ENCODE assay signal across 14 cellular contexts in genomic region chr1:210882414-210883221, GRCh38.
DNase-seq lines count a peak whose midpoint lies in the region; FAIRE-seq and TF ChIP-seq lines count a peak whose summit lies in the region.
"Had no signal": no experiment of that assay in that cellular context is flagged by ENCODE, and none has a peak within 500 bp of the region (broad histone marks: within the 10 kb centered on the region; RNA-seq: fewer than 3 reads in every experiment).

No MANE protein-coding gene starts in this region.

- no peak for TF ChIP-seq CTCF in AG09309 (IDR thresholded peaks at IDR 0.05; ENCODE audit: control insufficient read depth, insufficient read depth, low read depth, low read length, missing control alignments)
- no peak for TF ChIP-seq CTCF in astrocyte (IDR thresholded peaks at IDR 0.05; ENCODE audit: insufficient read depth, low read depth, low read length)
- TF ChIP-seq CTCF in progenitor cell of endocrine pancreas (IDR thresholded peaks at IDR 0.05; ENCODE audit: unreplicated experiment) = no peak

- no peaks in the 10 kb centered on the region for H3K79me2 ChIP-seq in astrocyte (ENCODE audit: insufficient read depth, low read length)

- H3K4me1 ChIP-seq in astrocyte (ENCODE audit: insufficient read depth, low read length) (peaks cover 18% of the 10 kb centered on the region), mesenchymal stem cell (ENCODE audit: control insufficient read depth, insufficient read depth, low read depth, low read length) (peaks cover 4% of the 10 kb centered on the region)
- H3K4me1 ChIP-seq: left ventricle myocardium inferior, pancreas, thyroid gland had no signal

- H3K23ac ChIP-seq in mesenchymal stem cell (ENCODE audit: low read length in 2 of 2) = no peak overlapping the region

- H3K4me2 ChIP-seq in astrocyte (ENCODE audit: low read length) (peak overlapping the region; percentile 83), mesenchymal stem cell (ENCODE audit: low read length, poor library complexity, severe bottlenecking) (peak overlapping the region; percentile 38)

- no peak overlapping the region for H2BK120ac ChIP-seq in mesenchymal stem cell (ENCODE audit: low read depth, low read length)

- H3K27me3 Mint-ChIP-seq in astrocyte (ENCODE audit: low read depth, unreplicated experiment) (no peaks in the 10 kb centered on the region), progenitor cell of endocrine pancreas (peaks cover 4% of the 10 kb centered on the region)

- H3K27ac ChIP-seq in astrocyte (ENCODE audit: low read depth, low read length) = peak overlapping the region; percentile 92
- H3K27ac ChIP-seq in mesenchymal stem cell (ENCODE audit: low read length, poor library complexity, severe bottlenecking) = peak overlapping the region; percentile 99
- H3K27ac ChIP-seq: left ventricle myocardium inferior, pancreas, thyroid gland had no signal

- no peak overlapping the region for H3K4me3 ChIP-seq in AG09309 (ENCODE audit: control insufficient read depth, low read depth, low read length)
- H3K4me3 ChIP-seq in astrocyte (ENCODE audit: insufficient read depth, low read depth, low read length) = peak overlapping the region; percentile 36
- H3K4me3 ChIP-seq in mesenchymal stem cell (ENCODE audit: insufficient read depth in 1 of 2, low read depth in 1 of 2, low read length in 2 of 2) = no peak overlapping the region
- H3K4me3 ChIP-seq: left ventricle myocardium inferior, pancreas, thyroid gland had no signal

- no peaks in the 10 kb centered on the region for H4K20me1 ChIP-seq in astrocyte (ENCODE audit: insufficient read depth, low read length)

- no peak for FAIRE-seq in astrocyte (lab: Jason Lieb, UNC)
- FAIRE-seq: pancreas had no signal

- peak overlapping the region; percentile 54 for H2AFZ ChIP-seq in astrocyte (ENCODE audit: low read depth, low read length)
- no peak overlapping the region for H2AFZ ChIP-seq in mesenchymal stem cell (ENCODE audit: low read depth, low read length)

- 71% methylated on average over 3 of the region's 8 CpGs for WGBS in mesenchymal stem cell

- no peaks in the 10 kb centered on the region for H3K27me3 ChIP-seq in astrocyte (ENCODE audit: insufficient read depth, low read length)
- no peaks in the 10 kb centered on the region for H3K27me3 ChIP-seq in mesenchymal stem cell (ENCODE audit: control insufficient read depth in 1 of 2, insufficient read depth in 1 of 2, low read length in 2 of 2)
- H3K27me3 ChIP-seq: pancreas, thyroid gland had no signal

- H3K4me3 Mint-ChIP-seq in astrocyte (ENCODE audit: unreplicated experiment) (no peak overlapping the region), progenitor cell of endocrine pancreas (ENCODE audit: low read depth) (no peak overlapping the region)
- H3K4me3 Mint-ChIP-seq: CD8-positive, alpha-beta memory T cell had no signal

- H3K36me3 ChIP-seq in astrocyte (ENCODE audit: insufficient read depth, low read length) (no peaks in the 10 kb centered on the region), mesenchymal stem cell (ENCODE audit: control insufficient read depth in 1 of 2, insufficient read depth in 2 of 2, low read depth in 1 of 2, low read length in 2 of 2) (no peaks in the 10 kb centered on the region)
- H3K36me3 ChIP-seq: left ventricle myocardium inferior, pancreas, thyroid gland had no signal

- DNase-seq in AG09309 (ENCODE audit: low read depth) (peak; percentile 27), HK-2 (ENCODE audit: unreplicated experiment) (peak; percentile 68), astrocyte (ENCODE audit: low read depth) (peak; percentile 98), mesenchymal stem cell (peak; percentile 74), germinal center (ENCODE audit: low spot score) (no peak), progenitor cell of endocrine pancreas (ENCODE audit: low spot score, unreplicated experiment) (no peak), NCI-H2081 (lab: John Stamatoyannopoulos, UW) (no peak), NCI-H1436 (lab: John Stamatoyannopoulos, UW) (no peak)
- DNase-seq: activated CD8-positive, alpha-beta memory T cell treated with anti-CD3 and anti-CD28 coated beads, Interleukin-2, amount 50 U/mL, for 48 hours; CD8-positive, alpha-beta memory T cell; foreskin fibroblast; left ventricle myocardium inferior; pancreas; thyroid gland had no signal

- H2BK5ac ChIP-seq in mesenchymal stem cell (ENCODE audit: low read depth, low read length, poor library complexity, severe bottlenecking) = peak overlapping the region; percentile 89

- H2AK5ac ChIP-seq in mesenchymal stem cell (ENCODE audit: low read length, severe bottlenecking) = peak overlapping the region; percentile 96

- no peak overlapping the region for H2BK12ac ChIP-seq in mesenchymal stem cell (ENCODE audit: low read length in 2 of 2)

- H3K36me3 Mint-ChIP-seq in astrocyte (ENCODE audit: low read depth, unreplicated experiment) (peaks cover 9% of the 10 kb centered on the region), progenitor cell of endocrine pancreas (ENCODE audit: insufficient read depth) (no peaks in the 10 kb centered on the region)
- H3K36me3 Mint-ChIP-seq: CD8-positive, alpha-beta memory T cell had no signal

- no peak overlapping the region for H4K91ac ChIP-seq in mesenchymal stem cell (ENCODE audit: low read length)

- no peak overlapping the region for H2BK15ac ChIP-seq in mesenchymal stem cell (ENCODE audit: low read depth, poor library complexity, severe bottlenecking)

- H3K9me3 Mint-ChIP-seq in astrocyte (ENCODE audit: unreplicated experiment) (peaks cover 8% of the 10 kb centered on the region), progenitor cell of endocrine pancreas (ENCODE audit: low read depth) (peaks cover 8% of the 10 kb centered on the region)

- H4K8ac ChIP-seq in mesenchymal stem cell (ENCODE audit: low read length) = no peak overlapping the region

- no peak overlapping the region for H3K14ac ChIP-seq in mesenchymal stem cell (ENCODE audit: low read length in 2 of 2)

- H3K4me1 Mint-ChIP-seq in astrocyte (ENCODE audit: low read depth, unreplicated experiment) (peaks cover 35% of the 10 kb centered on the region), progenitor cell of endocrine pancreas (ENCODE audit: low read depth) (no peaks in the 10 kb centered on the region)
- H3K4me1 Mint-ChIP-seq: CD8-positive, alpha-beta memory T cell had no signal

- H3K9me3 ChIP-seq in astrocyte (ENCODE audit: insufficient read depth, low read depth, low read length) (no peaks in the 10 kb centered on the region), mesenchymal stem cell (ENCODE audit: control insufficient read depth, low read length) (peaks cover 11% of the 10 kb centered on the region)
- H3K9me3 ChIP-seq: pancreas, thyroid gland had no signal

- H3K9ac ChIP-seq in astrocyte (ENCODE audit: low read length) = peak overlapping the region; percentile 76
- H3K9ac ChIP-seq in mesenchymal stem cell (ENCODE audit: low read length) = no peak overlapping the region

- peak overlapping the region; percentile 95 for H3K27ac Mint-ChIP-seq in astrocyte (ENCODE audit: unreplicated experiment)
- no peak overlapping the region for H3K27ac Mint-ChIP-seq in progenitor cell of endocrine pancreas
- H3K27ac Mint-ChIP-seq: CD8-positive, alpha-beta memory T cell had no signal

- no peak overlapping the region for H3K4ac ChIP-seq in mesenchymal stem cell (ENCODE audit: low read depth in 1 of 2, low read length in 2 of 2)

- H3K18ac ChIP-seq in mesenchymal stem cell (ENCODE audit: low read depth in 1 of 2, low read length in 2 of 2) = peak overlapping the region; percentile 29 to 38

- H3K79me1 ChIP-seq in mesenchymal stem cell (replicated peaks; ENCODE audit: low read length, poor library complexity, severe bottlenecking) = peaks cover 7% of the 10 kb centered on the region

Comparison
In these comparisons a context has a peak if more than half of its experiments do, and no peak if none do; other contexts are left out.
1. DNase-seq: peak in AG09309 (single experiment), HK-2 (single experiment), astrocyte (single experiment) and mesenchymal stem cell (single experiment); none in germinal center (single experiment), progenitor cell of endocrine pancreas (single experiment), NCI-H2081 (0 of 2) and NCI-H1436 (single experiment).